Comparison of ENCODE assay signal across 8 cellular contexts in the genomic region with DNA sequence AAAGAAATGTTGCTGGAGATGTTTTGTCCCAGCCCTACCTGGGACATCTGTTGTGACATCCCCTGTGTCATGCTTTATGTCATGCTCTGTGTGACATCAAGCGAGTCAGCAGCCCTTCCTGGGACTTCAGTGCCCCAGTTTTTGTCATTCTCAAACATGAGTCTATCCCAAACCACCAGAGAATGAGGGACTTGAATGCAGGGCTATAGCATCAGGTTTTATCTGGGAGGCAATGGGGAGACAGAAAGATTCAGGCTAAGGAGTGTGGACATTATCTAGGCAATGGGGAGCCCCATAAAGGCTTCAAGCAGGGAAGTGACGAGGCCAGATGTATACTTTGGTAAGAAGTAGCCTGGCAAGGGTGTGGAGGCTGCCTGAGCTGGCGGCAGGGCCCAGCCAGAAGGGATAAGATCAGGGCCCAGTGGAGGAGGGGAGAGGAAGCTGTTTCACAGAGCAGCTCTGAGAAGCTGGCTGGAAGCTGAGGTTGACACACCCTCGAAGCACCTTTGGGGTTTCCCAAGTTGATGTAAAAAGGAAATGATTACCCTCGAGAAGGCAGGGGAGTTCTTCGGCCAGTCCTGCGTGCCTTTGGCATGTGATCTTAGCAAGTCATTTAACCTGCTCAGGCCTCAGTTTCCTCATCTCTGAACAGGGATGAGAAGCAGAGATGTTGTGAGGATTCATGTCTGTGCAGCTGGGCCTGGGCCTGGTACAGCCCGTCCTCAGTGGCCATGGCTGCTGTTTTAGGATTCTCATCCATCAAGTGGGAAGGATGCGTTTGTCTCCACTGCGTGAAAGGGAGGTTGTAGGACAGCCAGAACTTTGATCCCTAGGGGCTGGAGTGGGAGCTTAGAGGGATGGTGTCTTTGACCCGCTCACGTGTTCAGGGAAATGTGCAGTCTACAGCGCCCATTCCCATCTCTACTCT. TPM values are rescaled to one million over a fixed set of nuclear protein-coding genes. Genes with fewer than 3 reads are reported as not detected.
DNase-seq lines count a peak whose midpoint lies in the region; ATAC-seq and TF ChIP-seq lines count a peak whose summit lies in the region.

No MANE protein-coding gene starts in this region.

- TF ChIP-seq CTCF in GM06990 (IDR thresholded peaks at IDR 0.05; ENCODE audit: insufficient read depth, low read length, poor library complexity, severe bottlenecking) (no peak), MM.1S (IDR thresholded peaks at IDR 0.05; ENCODE audit: low read length) (no peak), fibroblast of villous mesenchyme (IDR thresholded peaks at IDR 0.05; ENCODE audit: insufficient read depth, low read depth, low read length) (no peak)

- H4K20me1 ChIP-seq in MM.1S (ENCODE audit: insufficient read depth, low read length), result no peaks in the 10 kb centered on the region

- no peaks in the 10 kb centered on the region for H3K79me2 ChIP-seq in MM.1S (ENCODE audit: low read length)

- DNase-seq in GM06990 (ENCODE audit: extremely low read depth, insufficient read length), result peak; percentile 61
- DNase-seq in MM.1S, result peak; percentile 87
- DNase-seq in activated T-cell treated with anti-CD3 and anti-CD28 coated beads for 1 hour (ENCODE audit: low read depth), result peak; percentile 46
- DNase-seq in fibroblast of villous mesenchyme (ENCODE audit: low read depth), result peak; percentile 49
- peak; percentile 45 to 53 for DNase-seq in stimulated activated CD4-positive, alpha-beta T cell treated with anti-CD3 and anti-CD28 coated beads, Interleukin-2, amount 100 ng/mL, for 48 hours
- DNase-seq in hippocampal formation (lab: John Stamatoyannopoulos, UW), result no peak
- DNase-seq in T1000 (lab: John Stamatoyannopoulos, UW), result no peak

- H3K4me2 ChIP-seq in MM.1S (ENCODE audit: low read depth, low read length), result peak overlapping the region; percentile 27

- no peaks in the 10 kb centered on the region for H3K9me3 ChIP-seq in MM.1S (replicated peaks; ENCODE audit: insufficient read depth, low read length)

- H3K27ac ChIP-seq in MM.1S (ENCODE audit: low read length), result peak overlapping the region; percentile 62

- H3K9ac ChIP-seq in MM.1S (ENCODE audit: low read length), result peak overlapping the region; percentile 9; the same call in 1 of the 2 replicates

- no peaks in the 10 kb centered on the region for H3K36me3 ChIP-seq in GM06990 (ENCODE audit: control insufficient read depth, insufficient read depth, low read length)
- H3K36me3 ChIP-seq in MM.1S (replicated peaks; ENCODE audit: insufficient read depth, low read length), result no peaks in the 10 kb centered on the region

- peaks cover 11% of the 10 kb centered on the region; the same call in 1 of the 2 replicates for H3F3A ChIP-seq in MM.1S (ENCODE audit: insufficient read depth, low read length)

- peaks cover 17% of the 10 kb centered on the region for H3K4me1 ChIP-seq in MM.1S (ENCODE audit: low read length)

- peak; percentile 77 for ATAC-seq in GM21737 (IDR thresholded peaks at IDR 0.05; ENCODE audit: unreplicated experiment)

- H2AFZ ChIP-seq in MM.1S (ENCODE audit: low read length), result peak overlapping the region; percentile 76

- H3K9me2 ChIP-seq in MM.1S (replicated peaks; ENCODE audit: insufficient read depth, low read length), result no peaks in the 10 kb centered on the region

- H3K27me3 ChIP-seq in GM06990 (replicated peaks; ENCODE audit: control insufficient read depth, insufficient read depth, low read length) (no peaks in the 10 kb centered on the region), MM.1S (replicated peaks; ENCODE audit: insufficient read depth, low read length) (no peaks in the 10 kb centered on the region)

- H3K4me3 ChIP-seq in GM06990 (replicated peaks; ENCODE audit: low read depth, low read length) (no peak overlapping the region), MM.1S (ENCODE audit: low read length) (no peak overlapping the region), fibroblast of villous mesenchyme (ENCODE audit: low read depth, low read length) (no peak overlapping the region)

RNA-seq across cellular contexts. Expression of gene IRAK2, which starts 34.3 kb away (rescaled TPM):
- total RNA-seq in fibroblast of villous mesenchyme, result 3.2 and 8.2 TPM in 2 replicates

RNA-seq across cellular contexts. Expression of gene TATDN2, which starts 49.2 kb away (rescaled TPM):
- total RNA-seq in fibroblast of villous mesenchyme, result 16.0 and 21.9 TPM in 2 replicates

RNA-seq across cellular contexts. Expression of gene VHL, which starts 57.4 kb away (rescaled TPM):
- total RNA-seq in fibroblast of villous mesenchyme, result 31.9 and 45.3 TPM in 2 replicates

Comparison
In these comparisons a context has a peak if more than half of its experiments do, and no peak if none do; other contexts are left out.
1. DNase-seq: peak in GM06990 (single experiment), MM.1S (single experiment), activated T-cell treated with anti-CD3 and anti-CD28 coated beads for 1 hour (single experiment), fibroblast of villous mesenchyme (single experiment) and stimulated activated CD4-positive, alpha-beta T cell treated with anti-CD3 and anti-CD28 coated beads, Interleukin-2, amount 100 ng/mL, for 48 hours (2 of 2); none in hippocampal formation (0 of 2) and T1000 (single experiment).